ENCODE assay signal across 9 cellular contexts in the genomic region with DNA sequence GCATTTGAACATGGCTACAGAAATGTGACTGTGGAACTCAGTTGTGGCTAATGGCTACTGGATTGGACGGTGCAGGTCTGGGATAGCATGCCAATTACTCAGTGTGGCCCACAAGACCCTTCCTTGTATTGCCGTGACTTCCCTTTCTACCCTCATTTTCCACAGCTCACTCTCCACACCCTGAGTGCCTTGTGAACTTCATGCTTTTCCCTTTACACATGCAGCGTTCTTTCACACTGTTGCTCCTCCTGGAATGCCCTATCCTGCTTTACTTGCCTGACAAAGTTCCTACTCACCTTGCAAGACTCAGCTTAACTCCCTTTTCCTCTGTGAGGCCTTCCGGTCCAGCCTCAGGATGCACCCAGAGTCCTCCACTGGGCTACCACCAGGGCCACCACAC.
"Had no signal": no experiment of that assay in that cellular context is flagged by ENCODE, and none has a peak within 500 bp of the region (broad histone marks: within the 10 kb centered on the region; RNA-seq: fewer than 3 reads in every experiment).

No MANE protein-coding gene starts in this region.

- H3K4me2 ChIP-seq: KMS-11 had no signal

- H3K27ac Mint-ChIP-seq: H9 had no signal

- H2AFZ ChIP-seq: GM23248 had no signal

- H3K9me3 Mint-ChIP-seq: H9 had no signal

- DNase-seq: GM23248, GOT3, H9, HCEC 1CT, IMR-90, KBM-7 had no signal

- FAIRE-seq: H54 had no signal

- H3K9ac ChIP-seq: GM23248, KMS-11 had no signal

- H3K27ac ChIP-seq: GM23248, HL-60, KMS-11 had no signal

- H3K4me3 ChIP-seq: GM23248 had no signal
